7 cellular contexts compared by ENCODE assay signal in the genomic region with DNA sequence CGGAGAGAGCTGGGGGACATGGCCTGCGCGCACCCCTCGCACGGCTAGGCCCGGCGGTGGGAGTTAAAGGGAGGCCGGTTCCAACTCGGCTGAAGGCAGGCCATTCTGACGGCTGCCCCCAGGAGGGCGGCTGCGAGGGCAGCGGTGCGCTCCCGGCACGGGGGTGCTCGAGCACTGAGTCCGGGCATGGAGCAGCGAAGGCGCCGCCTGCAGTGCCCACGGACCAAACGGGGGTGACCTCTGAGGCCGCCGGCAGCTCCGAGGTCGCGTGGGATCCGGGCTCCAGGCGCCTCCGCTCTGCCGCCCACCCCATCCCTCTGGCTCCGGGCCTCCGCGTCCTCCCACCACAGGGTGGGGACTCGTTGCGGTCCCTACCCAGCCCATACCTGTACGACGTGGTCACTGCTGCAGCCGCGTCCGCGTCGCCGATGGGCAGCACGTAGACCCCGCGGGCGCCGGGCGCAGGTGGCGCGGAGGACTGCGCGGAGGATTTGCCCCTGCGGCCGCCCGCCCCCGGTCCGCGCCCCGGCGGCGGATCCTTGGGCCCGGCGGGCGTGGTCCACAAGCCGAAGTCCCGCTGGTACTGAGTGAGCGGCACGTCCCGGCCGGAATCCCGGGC. TPM values are rescaled to one million over a fixed set of nuclear protein-coding genes. Genes with fewer than 3 reads are reported as not detected.
DNase-seq lines count a peak whose midpoint lies in the region; ATAC-seq, FAIRE-seq and TF ChIP-seq lines count a peak whose summit lies in the region.

No MANE protein-coding gene starts in this region.

- intact Hi-C loops in endothelial cell of umbilical vein (cut with micrococcal nuclease): loop anchor here (1.0 kb wide), 1 partner anchor 59 kb away; a partner anchor contains a TSS
- intact Hi-C loops in uterus (cut with DNase I; ENCODE audit: low total_unique reads): no loop called here

- H3K27ac ChIP-seq in endothelial cell of umbilical vein (ENCODE audit: insufficient read depth, low read depth, low read length) (no peak overlapping the region), mucosa of rectum (ENCODE audit: low read depth in 2 of 2, low read length in 2 of 2) (no peak overlapping the region), uterus (no peak overlapping the region)

- H3K36me3 ChIP-seq in endothelial cell of umbilical vein (ENCODE audit: control insufficient read depth in 2 of 2, extremely low read depth in 1 of 2, insufficient read depth in 2 of 2, low read length in 2 of 2) (peaks cover 0 to 6% of the 10 kb centered on the region in 2 experiments), mucosa of rectum (ENCODE audit: control insufficient read depth in 2 of 2, insufficient read depth in 2 of 2, low read length in 2 of 2) (peaks cover 15 to 16% of the 10 kb centered on the region in 2 donors), uterus (no peaks in the 10 kb centered on the region)

- FAIRE-seq in GM12892 (lab: Jason Lieb, UNC) (peak; percentile 60), endothelial cell of umbilical vein (lab: Jason Lieb, UNC) (no peak)

- DNase-seq in GM12892 (ENCODE audit: insufficient read length): peak; percentile 49
- DNase-seq in endothelial cell of umbilical vein (ENCODE audit: low read depth, low spot score): peak; percentile 19
- no peak for DNase-seq in uterus

- peak; percentile 31 for ATAC-seq in HG02678 (IDR thresholded peaks at IDR 0.05; ENCODE audit: unreplicated experiment)
- ATAC-seq in HG03469 (IDR thresholded peaks at IDR 0.05; ENCODE audit: unreplicated experiment): no peak

- TF ChIP-seq POLR2A in GM12892 (IDR thresholded peaks at IDR 0.05; ENCODE audit: low read depth, low read length) (no peak), endothelial cell of umbilical vein (IDR thresholded peaks at IDR 0.05; ENCODE audit: low read depth, low read length) (no peak), uterus (IDR thresholded peaks at IDR 0.05) (no peak)

- POLR2A ChIA-PET in endothelial cell of umbilical vein (lab: Charles Lee): no interaction called here

- dilution Hi-C loops in endothelial cell of umbilical vein (cut with MboI; ENCODE audit: extremely low pct_ligation_motif_present, low sequenced_read_pairs): no loop called here

- no peaks in the 10 kb centered on the region for H3K9me1 ChIP-seq in endothelial cell of umbilical vein (replicated peaks; ENCODE audit: control insufficient read depth, extremely low read depth, insufficient read depth, low read length)

- CTCF ChIA-PET in endothelial cell of umbilical vein (lab: Charles Lee): interaction anchor here (1.0 to 2.9 kb wide), 3 partner anchors 23 to 60 kb away, joined by 3 to 16 read pairs (median 3); a partner anchor contains a TSS

- H3K27me3 ChIP-seq in endothelial cell of umbilical vein (ENCODE audit: control insufficient read depth in 2 of 2, insufficient read depth in 2 of 2, low read length in 2 of 2) (no peaks in the 10 kb centered on the region), mucosa of rectum (ENCODE audit: control insufficient read depth in 2 of 2, insufficient read depth in 2 of 2, low read length in 2 of 2) (no peaks in the 10 kb centered on the region), uterus (no peaks in the 10 kb centered on the region)

- no peak for TF ChIP-seq CTCF in WI38 (IDR thresholded peaks at IDR 0.05; ENCODE audit: low read depth, low read length)
- TF ChIP-seq CTCF in endothelial cell of umbilical vein (IDR thresholded peaks at IDR 0.05; ENCODE audit: extremely low read depth in 1 of 2, insufficient read depth in 1 of 2, low read depth in 1 of 2, low read length in 2 of 2): no peak
- no peak for TF ChIP-seq CTCF in uterus (IDR thresholded peaks at IDR 0.05)

- no peaks in the 10 kb centered on the region for H3K79me2 ChIP-seq in endothelial cell of umbilical vein (ENCODE audit: control insufficient read depth, insufficient read depth, low read length)

- peak overlapping the region; percentile 55 for H3K4me2 ChIP-seq in endothelial cell of umbilical vein (ENCODE audit: insufficient read depth, low read length)

- H3K9ac ChIP-seq in endothelial cell of umbilical vein (replicated peaks; ENCODE audit: extremely low read depth, insufficient read depth, low read length) (peak overlapping the region; percentile 40), mucosa of rectum (ENCODE audit: low read depth in 1 of 2, low read length in 2 of 2) (peak overlapping the region in 1 of 2 donors; percentile 50)

- peak overlapping the region; percentile 62 for H3K4me3 ChIP-seq in WI38 (ENCODE audit: low read depth, low read length)
- peak overlapping the region; percentile 48 to 55 (median 50) for H3K4me3 ChIP-seq in endothelial cell of umbilical vein (replicated peaks in 1 of 3; ENCODE audit: insufficient read depth in 1 of 3, low read depth in 1 of 3, low read length in 3 of 3)
- peak overlapping the region; percentile 54 to 63 for H3K4me3 ChIP-seq in mucosa of rectum (ENCODE audit: low read length in 2 of 2)
- H3K4me3 ChIP-seq in uterus: peak overlapping the region; percentile 35 to 51

- H3K9me3 ChIP-seq in endothelial cell of umbilical vein (replicated peaks; ENCODE audit: control insufficient read depth, insufficient read depth, low read length) (no peaks in the 10 kb centered on the region), mucosa of rectum (ENCODE audit: control insufficient read depth in 2 of 2, low read length in 2 of 2) (no peaks in the 10 kb centered on the region), uterus (no peaks in the 10 kb centered on the region)

- no peaks in the 10 kb centered on the region for H4K20me1 ChIP-seq in endothelial cell of umbilical vein (replicated peaks; ENCODE audit: control insufficient read depth, extremely low read depth, insufficient read depth, low read length)

- peaks cover 8% of the 10 kb centered on the region for H3K4me1 ChIP-seq in endothelial cell of umbilical vein (ENCODE audit: control insufficient read depth, extremely low read depth, insufficient read depth, low read length)
- peaks cover 7 to 9% of the 10 kb centered on the region in 2 donors for H3K4me1 ChIP-seq in mucosa of rectum (ENCODE audit: control insufficient read depth in 2 of 2, insufficient read depth in 2 of 2, low read length in 2 of 2)
- H3K4me1 ChIP-seq in uterus: peaks cover 0 to 9% of the 10 kb centered on the region in 2 donors

- peak overlapping the region; percentile 47 for H2AFZ ChIP-seq in endothelial cell of umbilical vein (ENCODE audit: low read depth, low read length)

- no TSS peak for BruUV-seq in endothelial cell of umbilical vein (replicated peaks; lab: Mats Ljungman, UMichigan)

TF ChIP-seq in endothelial cell of umbilical vein, 7 proteins besides CTCF, POLR2A, EP300 and RAD21:
- TF ChIP-seq FOS (IDR thresholded peaks at IDR 0.05; ENCODE audit: borderline replicate concordance, insufficient read depth, low read length): no peak
- no peak for TF ChIP-seq MYC (IDR thresholded peaks at IDR 0.05; ENCODE audit: low read depth, low read length)
- no peak for TF ChIP-seq GATA2 (IDR thresholded peaks at IDR 0.05; ENCODE audit: insufficient read depth, insufficient read length, low read depth, low read length)
- TF ChIP-seq JUN (IDR thresholded peaks at IDR 0.05; ENCODE audit: borderline replicate concordance, insufficient read depth, insufficient read length, low read depth): no peak
- TF ChIP-seq, protein P1, sequence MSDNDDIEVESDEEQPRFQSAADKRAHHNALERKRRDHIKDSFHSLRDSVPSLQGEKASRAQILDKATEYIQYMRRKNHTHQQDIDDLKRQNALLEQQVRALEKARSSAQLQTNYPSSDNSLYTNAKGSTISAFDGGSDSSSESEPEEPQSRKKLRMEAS (IDR thresholded peaks at IDR 0.05; ENCODE audit: insufficient read depth, insufficient read length): no peak
- no peak for TF ChIP-seq POLR2AphosphoS5 (IDR thresholded peaks at IDR 0.05; ENCODE audit: insufficient read depth, low read depth, low read length)
- no peak for TF ChIP-seq EZH2 (IDR thresholded peaks at IDR 0.05; ENCODE audit: borderline replicate concordance, low read depth, low read length, severe bottlenecking)
TF ChIP-seq in endothelial cell of umbilical vein: peak in this region for 0.

RNA-seq across cellular contexts. Expression of a gene that starts 0.5 kb away (rescaled TPM):
- 1.0 TPM for polyA plus RNA-seq in GM12892 (2012; ENCODE audit: missing spikeins)
- total RNA-seq in endothelial cell of umbilical vein (3.2 and 3.5 TPM in 2 replicates), uterus (1 to 10 TPM in 2 of 4 donors, not detected in 2; 1.0 to 1.9 TPM)
- 2.4 and 2.9 TPM in 2 replicates for polyA plus RNA-seq in endothelial cell of umbilical vein
- polyA plus RNA-seq in endothelial cell of umbilical vein (2011; cell fraction: cytosol; rRNA removed): 2.1 and 2.9 TPM in 2 replicates
- 2.7 and 2.9 TPM in 2 replicates for polyA plus RNA-seq in endothelial cell of umbilical vein (2011; cell fraction: nucleus; rRNA removed)
- 2.6 and 3.9 TPM in 2 replicates for polyA plus RNA-seq in endothelial cell of umbilical vein (2012)
- 0.51 TPM in 1 of 2 replicates, not detected in the other for polyA minus RNA-seq in endothelial cell of umbilical vein
- polyA minus RNA-seq in endothelial cell of umbilical vein (2011; cell fraction: cytosol; rRNA and poly(A)+ RNA removed): not detected
- 1.6 TPM in 1 of 2 replicates, not detected in the other for polyA minus RNA-seq in endothelial cell of umbilical vein (2011; cell fraction: nucleus; rRNA and poly(A)+ RNA removed)

RNA-seq across cellular contexts. Expression of a gene that starts 59.8 kb away (rescaled TPM):
- polyA plus RNA-seq in GM12892 (2012; ENCODE audit: missing spikeins): 52.9 TPM
- total RNA-seq in endothelial cell of umbilical vein (48.1 and 54.1 TPM in 2 replicates), uterus (10 to 100 TPM in 2 of 4 donors, 1 to 10 TPM in 2; 7.4 to 69.9 (median 22.5) TPM)
- polyA plus RNA-seq in endothelial cell of umbilical vein: 33.7 and 38.8 TPM in 2 replicates
- polyA plus RNA-seq in endothelial cell of umbilical vein (2011; cell fraction: cytosol; rRNA removed): 36.9 and 43.3 TPM in 2 replicates
- 24.6 and 26.7 TPM in 2 replicates for polyA plus RNA-seq in endothelial cell of umbilical vein (2011; cell fraction: nucleus; rRNA removed)
- 39.7 and 62.5 TPM in 2 replicates for polyA plus RNA-seq in endothelial cell of umbilical vein (2012)
- 27.7 and 32.5 TPM in 2 replicates for polyA minus RNA-seq in endothelial cell of umbilical vein
- 13.8 TPM for polyA minus RNA-seq in endothelial cell of umbilical vein (2011; cell fraction: cytosol; rRNA and poly(A)+ RNA removed)
- 12.6 and 13.8 TPM in 2 replicates for polyA minus RNA-seq in endothelial cell of umbilical vein (2011; cell fraction: nucleus; rRNA and poly(A)+ RNA removed)

Comparison
In these comparisons a context has a peak if more than half of its experiments do, and no peak if none do; other contexts are left out.
1. DNase-seq: peak in GM12892 (single experiment) and endothelial cell of umbilical vein (single experiment); none in uterus (0 of 2).
2. Peak in every context shown above with its lines, with median percentiles within 50 percentile points of each other: H3K4me3 ChIP-seq.